In the genomic region with DNA sequence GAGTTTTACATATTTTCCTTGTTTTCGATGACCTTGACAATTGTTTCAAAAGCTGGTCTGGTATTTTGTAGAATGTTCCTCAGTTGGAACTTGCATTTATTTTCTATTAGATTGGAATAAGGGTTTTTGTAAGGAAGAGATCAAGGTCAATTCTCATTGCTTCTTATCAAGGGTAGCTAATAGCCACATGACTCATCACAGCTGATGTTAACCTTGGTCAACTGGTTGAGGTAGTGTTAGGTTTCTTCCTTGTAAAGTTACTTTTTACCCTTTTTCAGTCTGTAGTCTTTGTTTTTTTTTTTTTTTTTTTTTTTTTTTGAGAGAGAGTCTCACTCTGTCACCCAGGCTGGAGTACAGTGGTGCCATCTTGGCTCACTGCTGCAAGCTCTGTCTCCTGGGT, we compare ENCODE assay signal across 19 cellular contexts.
DNase-seq lines count a peak whose midpoint lies in the region; ATAC-seq, FAIRE-seq and TF ChIP-seq lines count a peak whose summit lies in the region.
"Had no signal": no experiment of that assay in that cellular context is flagged by ENCODE, and none has a peak within 500 bp of the region (broad histone marks: within the 10 kb centered on the region; RNA-seq: fewer than 3 reads in every experiment).

No MANE protein-coding gene starts in this region.

- H3K4me3 ChIP-seq in bronchial epithelial cell (ENCODE audit: low read depth, low read length) (no peak overlapping the region), neural progenitor cell (no peak overlapping the region)
- H3K4me3 ChIP-seq: GM23248 had no signal

- CTCF ChIA-PET in Calu3 (lab: Charles Lee) = interaction anchor here (0.7 kb wide), 5 partner anchors 17 to 1713 kb away, joined by 3 to 4 read pairs (median 3); no protein-coding TSS in a partner anchor

- H3F3A ChIP-seq in neural progenitor cell (ENCODE audit: low read depth) = no peaks in the 10 kb centered on the region

- DNase-seq in Calu3 = peak; percentile 6
- DNase-seq in M059J (ENCODE audit: low read depth) = peak; percentile 36
- peak; percentile 18 for DNase-seq in bronchial epithelial cell (ENCODE audit: low read depth)
- peak; percentile 21 for DNase-seq in mucosa of gallbladder (ENCODE audit: low spot score)
- DNase-seq in neural progenitor cell (ENCODE audit: low spot score) = no peak
- no peak for DNase-seq in activated CD4-positive, alpha-beta T cell treated with anti-CD3 and anti-CD28 coated beads for 1 hour
- DNase-seq: C1 segment of cervical spinal cord; CD4-positive, alpha-beta T cell; DND-41; GDM1; GM23248 had no signal

- H3K4me2 ChIP-seq in neural progenitor cell = no peak overlapping the region

- H3K27me3 Mint-ChIP-seq in Calu3 (ENCODE audit: unreplicated experiment) = no peaks in the 10 kb centered on the region
- peaks cover 6% of the 10 kb centered on the region for H3K27me3 Mint-ChIP-seq in neural progenitor cell (ENCODE audit: insufficient read depth, low read depth)

- H3K4me1 Mint-ChIP-seq in Calu3 (ENCODE audit: low read depth, unreplicated experiment) (no peaks in the 10 kb centered on the region), neural progenitor cell (no peaks in the 10 kb centered on the region)
- H3K4me1 Mint-ChIP-seq: B cell had no signal

- H2AFZ ChIP-seq in neural progenitor cell (replicated peaks) = no peak overlapping the region
- H2AFZ ChIP-seq: GM23248 had no signal

- ATAC-seq in HG03565 (IDR thresholded peaks at IDR 0.05; ENCODE audit: unreplicated experiment) = no peak
- ATAC-seq in HG02970 (IDR thresholded peaks at IDR 0.05; ENCODE audit: low FRiP score, unreplicated experiment) = no peak
- ATAC-seq: HCT116 had no signal

- TF ChIP-seq CTCF in Calu3 (IDR thresholded peaks at IDR 0.05; ENCODE audit: unreplicated experiment) = no peak
- no peak for TF ChIP-seq CTCF in bronchial epithelial cell (IDR thresholded peaks at IDR 0.05; ENCODE audit: insufficient read depth, low read length, severe bottlenecking)
- TF ChIP-seq CTCF in neural progenitor cell (IDR thresholded peaks at IDR 0.05) = no peak

- no TSS peak for BruUV-seq in Calu3 (replicated peaks; lab: Mats Ljungman, UMichigan)

- no peaks in the 10 kb centered on the region for H3K36me3 Mint-ChIP-seq in Calu3 (ENCODE audit: insufficient read depth, unreplicated experiment)
- H3K36me3 Mint-ChIP-seq in neural progenitor cell = no peaks in the 10 kb centered on the region

- H3K4me1 ChIP-seq in neural progenitor cell = no peaks in the 10 kb centered on the region

- H3K27me3 ChIP-seq in bronchial epithelial cell (ENCODE audit: control insufficient read depth, insufficient read depth, low read length) (no peaks in the 10 kb centered on the region), neural progenitor cell (peaks cover 12% of the 10 kb centered on the region)

- H3K27ac Mint-ChIP-seq in Calu3 (ENCODE audit: unreplicated experiment) (no peak overlapping the region), neural progenitor cell (no peak overlapping the region)
- H3K27ac Mint-ChIP-seq: B cell; CD4-positive, alpha-beta T cell had no signal

- no peaks in the 10 kb centered on the region for H3K79me2 ChIP-seq in neural progenitor cell (ENCODE audit: low read depth)

- H3K27ac ChIP-seq in neural progenitor cell = no peak overlapping the region
- H3K27ac ChIP-seq: GM23248 had no signal

- FAIRE-seq in bronchial epithelial cell (lab: Jason Lieb, UNC) = no peak
- FAIRE-seq: GM12892, GM19239, H54, HTR-8/SVneo had no signal

- H3K9me3 ChIP-seq in neural progenitor cell (ENCODE audit: low read depth) = no peaks in the 10 kb centered on the region

- H3K9ac ChIP-seq in neural progenitor cell = no peak overlapping the region
- H3K9ac ChIP-seq: GM23248 had no signal

- no peaks in the 10 kb centered on the region for H4K20me1 ChIP-seq in neural progenitor cell (ENCODE audit: low read depth)

- H3K4me3 Mint-ChIP-seq in Calu3 (ENCODE audit: low read depth, unreplicated experiment) (no peak overlapping the region), neural progenitor cell (no peak overlapping the region)
- H3K4me3 Mint-ChIP-seq: B cell; CD4-positive, alpha-beta T cell had no signal

- intact Hi-C loops in Calu3 (cut with micrococcal nuclease; ENCODE audit: unreplicated experiment) = loop anchor here (10.0 kb wide), 1 partner anchor 95 kb away; no protein-coding TSS in a partner anchor

- no peaks in the 10 kb centered on the region for H3K9me3 Mint-ChIP-seq in Calu3 (ENCODE audit: low read depth, unreplicated experiment)
- peaks cover 18% of the 10 kb centered on the region for H3K9me3 Mint-ChIP-seq in neural progenitor cell
- H3K9me3 Mint-ChIP-seq: CD4-positive, alpha-beta T cell had no signal

- H3K36me3 ChIP-seq in bronchial epithelial cell (ENCODE audit: control insufficient read depth, insufficient read depth, low read length) (no peaks in the 10 kb centered on the region), neural progenitor cell (no peaks in the 10 kb centered on the region)

Comparison
In these comparisons a context has a peak if more than half of its experiments do, and no peak if none do; other contexts are left out.
1. DNase-seq: peak in Calu3 (single experiment), M059J (single experiment), bronchial epithelial cell (single experiment) and mucosa of gallbladder (single experiment); none in neural progenitor cell (single experiment) and activated CD4-positive, alpha-beta T cell treated with anti-CD3 and anti-CD28 coated beads for 1 hour (single experiment).